ENCODE assay signal across 8 cellular contexts in the genomic region with DNA sequence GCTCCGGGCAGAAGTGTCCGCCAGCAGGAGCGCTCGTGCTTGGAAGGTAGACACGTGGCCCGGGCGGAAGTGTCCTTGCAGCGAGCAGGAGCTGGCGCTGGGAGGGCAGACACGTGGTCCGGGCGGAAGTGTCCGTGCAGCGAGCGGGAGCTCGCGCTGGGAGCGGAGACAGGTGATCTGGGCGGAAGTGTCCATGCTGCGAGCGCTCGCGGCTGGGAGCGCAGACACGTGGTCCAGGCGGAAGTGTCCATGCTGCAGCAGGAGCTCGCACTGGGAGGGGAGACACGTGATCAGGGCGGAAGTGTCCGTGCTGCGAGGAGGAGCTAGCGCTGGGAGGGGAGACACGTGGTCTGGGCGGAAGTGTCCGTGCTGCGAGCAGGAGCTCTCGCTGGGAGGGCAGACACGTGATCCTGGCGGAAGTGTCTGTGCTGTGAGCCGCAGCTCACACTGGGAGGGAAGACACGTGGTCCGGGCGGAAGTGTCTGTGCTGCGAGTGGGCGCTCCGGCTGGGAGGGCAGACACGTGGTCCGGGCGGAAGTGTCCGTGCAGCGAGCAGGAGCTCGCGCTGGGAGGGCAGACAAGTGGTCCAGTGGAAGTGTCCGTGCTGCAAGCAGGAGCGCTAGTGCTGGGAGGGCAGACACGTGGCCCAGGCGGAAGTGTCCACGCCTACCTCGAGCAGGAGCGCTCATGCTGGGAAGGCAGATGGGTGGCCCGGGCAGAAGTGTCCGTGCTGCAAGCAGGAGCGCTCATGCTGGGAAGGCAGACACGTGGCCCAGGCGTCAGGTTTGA. TPM values are rescaled to one million over a fixed set of nuclear protein-coding genes. Genes with fewer than 3 reads are reported as not detected.
DNase-seq lines count a peak whose midpoint lies in the region; ATAC-seq lines count a peak whose summit lies in the region.

No MANE protein-coding gene starts in this region.

- no peak overlapping the region for H3K27ac ChIP-seq in aorta (ENCODE audit: low read depth in 1 of 2, low read length in 2 of 2)

- H3K36me3 Mint-ChIP-seq in T-helper 17 cell (ENCODE audit: low read depth): peaks cover 5% of the 10 kb centered on the region

- 92 to 96% methylated on average over 65 of the region's 65 CpGs for WGBS in aorta, 2 donors

- H3K9me3 ChIP-seq in T-helper 17 cell (ENCODE audit: control insufficient read depth, low read length, poor library complexity, severe bottlenecking): no peaks in the 10 kb centered on the region
- H3K9me3 ChIP-seq in aorta (ENCODE audit: control insufficient read depth, low read length): no peaks in the 10 kb centered on the region

- H3K36me3 ChIP-seq in aorta (ENCODE audit: control insufficient read depth in 1 of 2, insufficient read depth in 2 of 2, low read length in 1 of 2): peaks cover 0 to 13% of the 10 kb centered on the region in 2 donors

- H3K27me3 Mint-ChIP-seq in T-helper 17 cell: no peaks in the 10 kb centered on the region

- H3K4me1 ChIP-seq in aorta (ENCODE audit: control insufficient read depth in 1 of 2, insufficient read depth in 2 of 2, low read length in 2 of 2): no peaks in the 10 kb centered on the region

- H3K27ac Mint-ChIP-seq in T-helper 17 cell: no peak overlapping the region

- H3K4me3 ChIP-seq in aorta (ENCODE audit: low read length in 2 of 2): no peak overlapping the region

- intact Hi-C loops in aorta (cut with DNase I): no loop called here

- no peaks in the 10 kb centered on the region for H3K27me3 ChIP-seq in aorta (ENCODE audit: control insufficient read depth in 1 of 2, insufficient read depth in 2 of 2, low read length in 1 of 2)

- H3K4me1 Mint-ChIP-seq in T-helper 17 cell: peaks cover 3% of the 10 kb centered on the region

- peak; percentile 79 for DNase-seq in activated effector memory CD4-positive, alpha-beta T cell treated with anti-CD3 and anti-CD28 coated beads, Interleukin-2, amount 50 U/mL, for 16 hours
- no peak for DNase-seq in activated effector memory CD4-positive, alpha-beta T cell treated with Interleukin-2 at 50 U/mL for 16 hours
- DNase-seq in T-helper 17 cell: no peak
- peak; percentile 98 for DNase-seq in glomerular visceral epithelial cell (ENCODE audit: extremely low spot score)
- DNase-seq in superior temporal gyrus (ENCODE audit: extremely low spot score): peak; percentile 59
- DNase-seq in aorta: no peak
- no peak for DNase-seq in 8988T

- ATAC-seq in T-helper 17 cell (peak; percentile 25), GM18909 (IDR thresholded peaks at IDR 0.05; ENCODE audit: poor library complexity, unreplicated experiment) (no peak), aorta (ENCODE audit: low FRiP score) (no peak)

- H3K4me3 Mint-ChIP-seq in T-helper 17 cell: peak overlapping the region; percentile 64

RNA-seq across cellular contexts. Expression of gene PRKAR1B, which starts 41.1 kb away (rescaled TPM):
- 10 to 100 TPM in 1 of 2 donors, 1 to 10 TPM in 1; 10.0 to 22.1 TPM for total RNA-seq in T-helper 17 cell
- 10 to 100 TPM in 1 of 2 donors, 1 to 10 TPM in 1; 6.6 to 13.7 TPM for total RNA-seq in aorta
- 10 to 100 TPM; 14.5 to 16.2 TPM for polyA plus RNA-seq in aorta

RNA-seq across cellular contexts. Expression of gene DNAAF5, which starts 41.6 kb away (rescaled TPM):
- total RNA-seq in T-helper 17 cell (10 to 100 TPM; 10.7 to 13.7 TPM), aorta (10 to 100 TPM; 12.4 to 16.6 TPM)
- 10 to 100 TPM in 1 of 2 donors, 1 to 10 TPM in 1; 4.1 to 16.8 TPM for polyA plus RNA-seq in aorta

Comparison
In these comparisons a context has a peak if more than half of its experiments do, and no peak if none do; other contexts are left out.
1. DNase-seq: peak in activated effector memory CD4-positive, alpha-beta T cell treated with anti-CD3 and anti-CD28 coated beads, Interleukin-2, amount 50 U/mL, for 16 hours (single experiment), glomerular visceral epithelial cell (single experiment) and superior temporal gyrus (single experiment); none in activated effector memory CD4-positive, alpha-beta T cell treated with Interleukin-2 at 50 U/mL for 16 hours (single experiment), T-helper 17 cell (0 of 3), aorta (0 of 2) and 8988T (single experiment).